ENCODE assay signal across 12 cellular contexts in the genomic region with DNA sequence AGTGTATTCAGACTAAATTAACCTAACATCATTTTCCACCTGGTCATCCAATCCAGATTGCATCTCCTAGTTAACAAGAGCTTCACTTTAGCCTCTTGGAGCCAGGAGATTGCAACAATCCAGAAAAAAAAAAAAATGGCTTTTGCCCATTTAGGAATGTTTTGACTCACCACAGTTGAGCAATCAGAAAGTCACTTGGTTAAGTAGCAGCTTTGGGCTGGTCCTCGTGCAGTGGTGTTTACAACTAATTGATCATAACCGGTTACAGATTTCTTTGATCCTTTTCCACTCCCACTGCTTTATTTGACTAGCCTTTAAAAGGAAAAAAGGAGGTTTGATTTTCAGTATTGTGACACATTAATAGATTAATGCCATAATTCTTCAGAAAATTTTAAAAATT.
A peak's percentile ranks its signal among the peaks of the same experiment; 100 is the strongest.
DNase-seq lines count a peak whose midpoint lies in the region; ATAC-seq and TF ChIP-seq lines count a peak whose summit lies in the region.
"Had no signal": no experiment of that assay in that cellular context is flagged by ENCODE, and none has a peak within 500 bp of the region (broad histone marks: within the 10 kb centered on the region; RNA-seq: fewer than 3 reads in every experiment).

No MANE protein-coding gene starts in this region.

- no peak for TF ChIP-seq EP300 in gastroesophageal sphincter (IDR thresholded peaks at IDR 0.05)

- H3K36me3 ChIP-seq in right atrium auricular region = no peaks in the 10 kb centered on the region
- H3K36me3 ChIP-seq in gastroesophageal sphincter = no peaks in the 10 kb centered on the region
- H3K36me3 ChIP-seq in SJCRH30 = no peaks in the 10 kb centered on the region
- H3K36me3 ChIP-seq in HAP-1 (replicated peaks) = no peaks in the 10 kb centered on the region
- H3K36me3 ChIP-seq: tibial nerve had no signal

- TF ChIP-seq CTCF in right atrium auricular region (IDR thresholded peaks at IDR 0.05) (no peak), gastroesophageal sphincter (IDR thresholded peaks at IDR 0.05) (no peak)

- WGBS in gastroesophageal sphincter (ENCODE audit: low coverage in 1 of 2), 2 donors = 50 to 72% methylated on average over 2 of the region's 2 CpGs

- intact Hi-C loops in left ventricle myocardium superior (cut with micrococcal nuclease) (no loop called here), posterior cingulate gyrus (cut with DNase I) (no loop called here)

- H3K4me1 ChIP-seq in right atrium auricular region (no peaks in the 10 kb centered on the region), gastroesophageal sphincter (no peaks in the 10 kb centered on the region), SJCRH30 (peaks cover 7% of the 10 kb centered on the region), HAP-1 (no peaks in the 10 kb centered on the region)
- H3K4me1 ChIP-seq: tibial nerve had no signal

- peak; percentile 48 for ATAC-seq in left ventricle myocardium superior
- peak; percentile 81 for ATAC-seq in gastroesophageal sphincter
- no peak for ATAC-seq in GM18873 (IDR thresholded peaks at IDR 0.05; ENCODE audit: low FRiP score, unreplicated experiment)

- H3K27ac ChIP-seq in right atrium auricular region (no peak overlapping the region), gastroesophageal sphincter (no peak overlapping the region), SJCRH30 (no peak overlapping the region)
- H3K27ac ChIP-seq: tibial nerve had no signal

- H3K4me3 ChIP-seq in right atrium auricular region (no peak overlapping the region), gastroesophageal sphincter (no peak overlapping the region), SJCRH30 (no peak overlapping the region), HAP-1 (no peak overlapping the region)
- H3K4me3 ChIP-seq: tibial nerve had no signal

- in situ Hi-C loops in HAP-1 (cut with MboI; ENCODE audit: low sequenced_read_pairs) = no loop called here

- DNase-seq in left ventricle myocardium superior = no peak
- DNase-seq in right atrium auricular region (ENCODE audit: low spot score) = no peak
- peak; percentile 66 for DNase-seq in RKO (ENCODE audit: low spot score)
- DNase-seq in SJCRH30 = no peak
- DNase-seq in posterior cingulate gyrus = no peak
- no peak for DNase-seq in HAP-1 (ENCODE audit: low spot score in 2 of 2)
- DNase-seq: activated T-cell treated with anti-CD3 and anti-CD28 coated beads, Interleukin-2, amount 50 U/mL, for 24 hours; CD4-positive, alpha-beta T cell; stimulated activated CD4-positive, alpha-beta T cell treated with anti-CD3 and anti-CD28 coated beads, Interleukin-4, amount 100 ng/mL, for 1 hour had no signal

- no peak for TF ChIP-seq POLR2A in gastroesophageal sphincter (IDR thresholded peaks at IDR 0.05)

- H3K9me3 ChIP-seq in right atrium auricular region = no peaks in the 10 kb centered on the region
- no peaks in the 10 kb centered on the region for H3K9me3 ChIP-seq in gastroesophageal sphincter
- H3K9me3 ChIP-seq in SJCRH30 (replicated peaks) = no peaks in the 10 kb centered on the region
- no peaks in the 10 kb centered on the region for H3K9me3 ChIP-seq in HAP-1
- H3K9me3 ChIP-seq: tibial nerve had no signal

- H3K27me3 ChIP-seq in right atrium auricular region (no peaks in the 10 kb centered on the region), gastroesophageal sphincter (no peaks in the 10 kb centered on the region), SJCRH30 (no peaks in the 10 kb centered on the region), HAP-1 (ENCODE audit: low read depth) (no peaks in the 10 kb centered on the region)
- H3K27me3 ChIP-seq: tibial nerve had no signal
